In the genomic region with DNA sequence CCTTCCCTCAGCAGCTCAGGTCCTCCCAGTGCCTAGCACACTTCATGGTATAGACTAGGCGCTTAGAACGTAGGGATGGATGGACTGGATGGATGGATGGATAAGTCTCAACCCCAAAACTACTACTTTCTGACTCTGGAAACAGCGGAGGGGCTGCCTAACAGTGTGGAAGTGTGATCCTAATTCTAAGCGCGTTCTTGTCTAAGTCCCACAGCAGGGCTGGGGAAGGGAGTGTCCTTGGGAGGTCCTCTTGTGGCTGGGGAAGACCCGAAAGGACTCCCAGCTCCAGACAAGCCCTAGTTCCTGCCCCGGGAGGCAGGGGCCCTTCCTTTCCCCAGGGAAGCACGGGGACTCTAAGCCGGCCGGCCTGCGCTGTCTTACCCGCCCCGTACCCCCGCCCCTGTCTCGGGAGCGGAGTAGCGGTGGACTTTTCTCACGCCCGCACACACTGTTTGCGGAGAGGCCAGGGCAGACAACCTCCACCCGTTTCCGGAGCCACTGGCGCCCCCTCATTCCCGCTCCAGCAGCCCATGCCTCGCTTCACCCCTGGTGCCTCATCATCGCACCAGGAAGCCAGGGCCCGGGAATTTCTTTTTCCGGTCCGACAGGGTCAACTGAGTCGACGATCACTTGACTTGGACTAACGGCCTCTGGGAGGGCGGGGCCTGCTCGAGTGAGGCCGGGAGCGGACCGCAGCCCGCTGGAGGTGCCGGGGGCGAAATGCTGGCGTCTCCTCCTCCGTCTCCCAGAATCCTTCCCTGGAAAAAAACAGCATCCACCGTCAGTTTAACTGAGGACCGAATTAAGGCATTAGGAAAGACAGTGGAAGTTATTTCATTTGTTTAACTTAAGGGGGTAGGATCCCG, we compare ENCODE assay signal across 8 cellular contexts.
DNase-seq lines count a peak whose midpoint lies in the region.

No MANE protein-coding gene starts in this region.

- no peaks in the 10 kb centered on the region for H3K36me3 Mint-ChIP-seq in IgD-negative memory B cell

- peaks cover 4% of the 10 kb centered on the region for H3K27me3 Mint-ChIP-seq in IgD-negative memory B cell

- DNase-seq in DMS 273 (lab: John Stamatoyannopoulos, UW; ENCODE audit: unreplicated experiment) (peak; percentile 42), DMS 273 treated with DMSO at 0.1 percent for 48 hours (lab: John Stamatoyannopoulos, UW) (no peak), UCSD-AML1 (lab: John Stamatoyannopoulos, UW; ENCODE audit: unreplicated experiment) (peak; percentile 39), dermis microvascular lymphatic vessel endothelial cell (ENCODE audit: low read depth in 2 of 2) (peak; percentile 42 to 83), left kidney (ENCODE audit: low read depth, low spot score) (peak; percentile 96), NCI-H526 treated with DMSO at 0.1 percent for 48 hours (lab: John Stamatoyannopoulos, UW) (no peak)
- DNase-seq in stimulated activated CD4-positive, alpha-beta T cell treated with anti-CD3 and anti-CD28 coated beads, Interleukin-15, amount 100 ng/mL, for 1 hour (ENCODE audit: low read depth in 1 of 2, low spot score in 1 of 2) = peak; percentile 15 to 21

- H3K9me3 Mint-ChIP-seq in IgD-negative memory B cell = no peaks in the 10 kb centered on the region

- peak overlapping the region in 1 of 3 donors; percentile 90 for H3K27ac Mint-ChIP-seq in IgD-negative memory B cell

- peaks cover 0 to 3% (median 0%) of the 10 kb centered on the region in 3 donors for H3K4me1 Mint-ChIP-seq in IgD-negative memory B cell

- H3K4me3 Mint-ChIP-seq in IgD-negative memory B cell = peak overlapping the region; percentile 24 to 95 (median 85)

Comparison
In these comparisons a context has a peak if more than half of its experiments do, and no peak if none do; other contexts are left out.
1. DNase-seq: peak in DMS 273 (single experiment), UCSD-AML1 (single experiment), dermis microvascular lymphatic vessel endothelial cell (2 of 2), left kidney (single experiment) and stimulated activated CD4-positive, alpha-beta T cell treated with anti-CD3 and anti-CD28 coated beads, Interleukin-15, amount 100 ng/mL, for 1 hour (2 of 2); none in DMS 273 treated with DMSO at 0.1 percent for 48 hours (single experiment) and NCI-H526 treated with DMSO at 0.1 percent for 48 hours (single experiment).